ENCODE assay signal across 36 cellular contexts in genomic region chr13:91052873-91053272, GRCh38.
"Had no signal": no experiment of that assay in that cellular context is flagged by ENCODE, and none has a peak within 500 bp of the region (broad histone marks: within the 10 kb centered on the region; RNA-seq: fewer than 3 reads in every experiment).

No MANE protein-coding gene starts in this region.

- FAIRE-seq: astrocyte, TTC549 had no signal

- H3K9me3 Mint-ChIP-seq: activated naive CD4-positive, alpha-beta T cell treated with anti-CD3 and anti-CD28 coated beads for 36 hours; activated naive CD8-positive, alpha-beta T cell treated with anti-CD3 and anti-CD28 coated beads for 36 hours; activated T-cell treated with anti-CD3 and anti-CD28 coated beads, Interleukin-2, amount 50 U/mL, for 4 hours; activated T-helper 1 cell treated with anti-CD3 and anti-CD28 coated beads, Interleukin-12 subunit alpha, Interleukin-12 subunit beta, Interleukin-2, Interleukin-4 antibody, amounts not matched to agents 30 ng/mL and 10 ng/mL and 1 ng/mL, durations not matched to agents 14 hours and 24 hours and 36 hours had no signal

- H3K4me3 ChIP-seq: adrenal gland, body of pancreas, breast epithelium had no signal

- H3K4me1 Mint-ChIP-seq: activated B cell treated with CpG ODN at 0.5 μM for 24 hours; activated CD4-positive, alpha-beta T cell treated with anti-CD3 and anti-CD28 coated beads, Interleukin-2, amount 10 ng/mL, durations not matched to agents 24 days and 14 days; activated naive CD8-positive, alpha-beta T cell treated with anti-CD3 and anti-CD28 coated beads for 36 hours; activated T-helper 17 cell treated with anti-CD3 and anti-CD28 coated beads, Interleukin-2, amount 50 U/mL, for 72 hours had no signal

- DNase-seq: activated B cell treated with CpG ODN at 0.5 μM for 24 hours; activated CD4-positive, alpha-beta memory T cell treated with anti-CD3 and anti-CD28 coated beads for 36 hours; activated CD4-positive, alpha-beta T cell treated with anti-CD3 and anti-CD28 coated beads for 4 hours; activated CD4-positive, alpha-beta T cell treated with anti-CD3 and anti-CD28 coated beads, Interleukin-2, amount 10 ng/mL, durations not matched to agents 24 days and 14 days; activated CD4-positive, alpha-beta T cell treated with anti-CD3 and anti-CD28 coated beads, Interleukin-2, amount 50 U/mL, for 1 hour; activated CD4-positive, alpha-beta T cell treated with anti-CD3 and anti-CD28 coated beads, Interleukin-2, amount 50 U/mL, for 4 hours; activated CD4-positive, CD25-positive, alpha-beta regulatory T cell treated with anti-CD3 and anti-CD28 coated beads, Interleukin-2, amount 50 U/mL, for 72 hours; activated CD8-positive, alpha-beta memory T cell treated with anti-CD3 and anti-CD28 coated beads, Interleukin-2, amount 50 U/mL, for 4 hours; activated CD8-positive, alpha-beta T cell treated with anti-CD3 and anti-CD28 coated beads for 36 hours; activated effector memory CD4-positive, alpha-beta T cell treated with anti-CD3 and anti-CD28 coated beads, Interleukin-2, amount 50 U/mL, for 16 hours; activated gamma-delta T cell treated with Interleukin-2 at 50 U/mL for 16 hours; activated naive CD4-positive, alpha-beta T cell; activated naive CD4-positive, alpha-beta T cell treated with anti-CD3 and anti-CD28 coated beads for 36 hours; activated naive CD4-positive, alpha-beta T cell treated with anti-CD3 and anti-CD28 coated beads, Interleukin-2, amount 50 U/mL, for 16 hours; activated naive CD8-positive, alpha-beta T cell treated with anti-CD3 and anti-CD28 coated beads for 36 hours; activated T-cell treated with anti-CD3 and anti-CD28 coated beads for 4 hours; activated T-cell treated with anti-CD3 and anti-CD28 coated beads, Interleukin-2, amount 50 U/mL, for 1 hour; activated T-cell treated with anti-CD3 and anti-CD28 coated beads, Interleukin-2, amount 50 U/mL, for 4 hours; activated T-cell treated with anti-CD3 and anti-CD28 coated beads, Interleukin-2, amount 50 U/mL, for 72 hours; adrenal gland; amniotic stem cell; aorta; body of pancreas; brain microvascular endothelial cell; central memory CD4-positive, alpha-beta T cell; T-helper 2 cell; T-helper 9 cell had no signal

- H3K9me3 ChIP-seq: adrenal gland, body of pancreas had no signal

- H3K27me3 Mint-ChIP-seq: activated B cell treated with CpG ODN at 0.5 μM for 24 hours; activated CD4-positive, alpha-beta memory T cell treated with anti-CD3 and anti-CD28 coated beads for 36 hours; activated CD4-positive, alpha-beta T cell treated with anti-CD3 and anti-CD28 coated beads, Interleukin-2, amount 10 ng/mL, durations not matched to agents 24 days and 14 days; activated CD8-positive, alpha-beta T cell treated with anti-CD3 and anti-CD28 coated beads for 36 hours; activated naive CD8-positive, alpha-beta T cell treated with anti-CD3 and anti-CD28 coated beads for 36 hours; activated T-helper 17 cell treated with anti-CD3 and anti-CD28 coated beads, Interleukin-2, amount 50 U/mL, for 72 hours had no signal

- H3K4me3 Mint-ChIP-seq: activated B cell treated with CpG ODN at 0.5 μM for 24 hours; activated CD4-positive, alpha-beta memory T cell treated with anti-CD3 and anti-CD28 coated beads for 36 hours; activated CD4-positive, alpha-beta T cell treated with anti-CD3 and anti-CD28 coated beads, Interleukin-2, amount 10 ng/mL, durations not matched to agents 24 days and 14 days; activated CD8-positive, alpha-beta T cell treated with anti-CD3 and anti-CD28 coated beads for 36 hours; activated naive CD4-positive, alpha-beta T cell treated with anti-CD3 and anti-CD28 coated beads for 36 hours; activated naive CD8-positive, alpha-beta T cell treated with anti-CD3 and anti-CD28 coated beads for 36 hours; activated T-cell treated with anti-CD3 and anti-CD28 coated beads, Interleukin-2, amount 50 U/mL, for 4 hours; activated T-cell treated with anti-CD3 and anti-CD28 coated beads, Interleukin-2, amount 50 U/mL, for 72 hours; activated T-helper 1 cell treated with anti-CD3 and anti-CD28 coated beads, Interleukin-12 subunit alpha, Interleukin-12 subunit beta, Interleukin-2, Interleukin-4 antibody, amounts not matched to agents 30 ng/mL and 10 ng/mL and 1 ng/mL, durations not matched to agents 14 hours and 24 hours and 36 hours; activated T-helper 17 cell treated with anti-CD3 and anti-CD28 coated beads, Interleukin-2, amount 50 U/mL, for 72 hours; T-helper 1 cell treated with Interleukin-12 subunit alpha and Interleukin-12 subunit beta and Interleukin-4 antibody, amounts not matched to agents 30 μg/mL and 1 μg/mL, for 36 hours; T-helper 2 cell treated with Interferon-gamma antibody and Interleukin-4, amounts not matched to agents 5 μg/mL and 100 μg/mL, for 36 hours had no signal

- H3K27ac ChIP-seq: adrenal gland, body of pancreas, brain microvascular endothelial cell, breast epithelium, VCaP had no signal

- H3K36me3 ChIP-seq: adrenal gland, brain microvascular endothelial cell, breast epithelium had no signal

- H3K36me3 Mint-ChIP-seq: activated CD4-positive, alpha-beta memory T cell treated with anti-CD3 and anti-CD28 coated beads for 36 hours; activated naive CD4-positive, alpha-beta T cell treated with anti-CD3 and anti-CD28 coated beads, Interleukin-2, amount 50 U/mL, for 72 hours; activated naive CD8-positive, alpha-beta T cell treated with anti-CD3 and anti-CD28 coated beads for 36 hours had no signal

- H3K27me3 ChIP-seq: adrenal gland, body of pancreas, brain microvascular endothelial cell, breast epithelium had no signal

- ATAC-seq: activated CD8-positive, alpha-beta T cell treated with anti-CD3 and anti-CD28 coated beads for 36 hours; activated naive CD4-positive, alpha-beta T cell treated with anti-CD3 and anti-CD28 coated beads, Interleukin-2, amount 50 U/mL, for 72 hours; activated T-cell treated with anti-CD3 and anti-CD28 coated beads, Interleukin-2, amount 50 U/mL, for 4 hours; activated T-cell treated with anti-CD3 and anti-CD28 coated beads, Interleukin-2, amount 50 U/mL, for 72 hours; activated T-helper 17 cell treated with anti-CD3 and anti-CD28 coated beads, Interleukin-2, amount 50 U/mL, for 72 hours; body of pancreas had no signal

- H3K4me1 ChIP-seq: adrenal gland, body of pancreas, breast epithelium had no signal

- H3K27ac Mint-ChIP-seq: activated B cell treated with CpG ODN at 0.5 μM for 24 hours; activated CD4-positive, alpha-beta memory T cell treated with anti-CD3 and anti-CD28 coated beads for 36 hours; activated CD4-positive, alpha-beta T cell treated with anti-CD3 and anti-CD28 coated beads, Interleukin-2, amount 10 ng/mL, durations not matched to agents 24 days and 14 days; activated CD8-positive, alpha-beta T cell treated with anti-CD3 and anti-CD28 coated beads for 36 hours; activated naive CD4-positive, alpha-beta T cell treated with anti-CD3 and anti-CD28 coated beads for 36 hours; activated naive CD4-positive, alpha-beta T cell treated with anti-CD3 and anti-CD28 coated beads, Interleukin-2, amount 50 U/mL, for 72 hours; activated naive CD8-positive, alpha-beta T cell treated with anti-CD3 and anti-CD28 coated beads for 36 hours; activated T-cell treated with anti-CD3 and anti-CD28 coated beads, Interleukin-2, amount 50 U/mL, for 72 hours; activated T-helper 1 cell treated with anti-CD3 and anti-CD28 coated beads, Interleukin-12 subunit alpha, Interleukin-12 subunit beta, Interleukin-2, Interleukin-4 antibody, amounts not matched to agents 30 ng/mL and 10 ng/mL and 1 ng/mL, durations not matched to agents 14 hours and 24 hours and 36 hours; activated T-helper 17 cell treated with anti-CD3 and anti-CD28 coated beads, Interleukin-2, amount 50 U/mL, for 72 hours; T-helper 1 cell treated with Interleukin-12 subunit alpha and Interleukin-12 subunit beta and Interleukin-4 antibody, amounts not matched to agents 30 μg/mL and 1 μg/mL, for 36 hours; T-helper 2 cell treated with Interferon-gamma antibody and Interleukin-4, amounts not matched to agents 5 μg/mL and 100 μg/mL, for 36 hours had no signal
